Comparison of ENCODE assay signal across 8 cellular contexts in genomic region chr12:81930037-81930436, GRCh38.
"Had no signal": no experiment of that assay in that cellular context is flagged by ENCODE, and none has a peak within 500 bp of the region (broad histone marks: within the 10 kb centered on the region; RNA-seq: fewer than 3 reads in every experiment).

No MANE protein-coding gene starts in this region.

- DNase-seq: GDM1, GF-D8 had no signal

- H3K4me3 ChIP-seq: GM12878 had no signal

- FAIRE-seq: G401.6, GM12878, GM12891, GM12892, GM18507, GM19239 had no signal

- ATAC-seq: GM12878 had no signal
